ENCODE assay signal across 8 cellular contexts in the genomic region with DNA sequence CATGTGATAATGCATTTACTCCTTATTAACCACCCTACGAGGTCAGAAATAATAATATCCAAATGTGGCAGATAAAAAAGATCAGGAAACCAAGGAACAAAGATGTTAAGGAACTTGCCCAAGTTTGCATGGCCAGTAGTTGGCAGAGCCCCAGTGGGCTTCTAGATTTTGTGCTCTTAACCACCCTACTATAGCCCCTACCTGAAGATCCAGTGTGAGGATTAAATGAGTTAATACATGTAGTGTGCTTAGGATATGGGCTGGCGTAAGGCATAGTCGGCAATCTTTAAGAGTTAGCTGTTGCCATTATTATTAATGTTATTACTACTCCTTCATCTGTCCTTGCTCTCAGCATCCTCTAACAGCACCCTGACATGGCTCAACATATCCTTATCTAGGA.
"Had no signal": no experiment of that assay in that cellular context is flagged by ENCODE, and none has a peak within 500 bp of the region (broad histone marks: within the 10 kb centered on the region; RNA-seq: fewer than 3 reads in every experiment).

No MANE protein-coding gene starts in this region.

- H3K4me3 ChIP-seq: GM23248, HAP-1 had no signal

- H3K27ac ChIP-seq: GM23248, HL-60 had no signal

- H3K27me3 Mint-ChIP-seq: IgD-negative memory B cell had no signal

- H3K36me3 ChIP-seq: HAP-1 had no signal

- H3K9me3 ChIP-seq: HAP-1 had no signal

- H3K27ac Mint-ChIP-seq: IgD-negative memory B cell had no signal

- H3K4me3 Mint-ChIP-seq: IgD-negative memory B cell had no signal

- H3K9ac ChIP-seq: GM23248 had no signal

- H3K4me1 ChIP-seq: HAP-1 had no signal

- ATAC-seq: HCT116, HepG2 had no signal

- DNase-seq: GM23248, GOT3, H7 had no signal
